Comparison of ENCODE assay signal across 11 cellular contexts in the genomic region with DNA sequence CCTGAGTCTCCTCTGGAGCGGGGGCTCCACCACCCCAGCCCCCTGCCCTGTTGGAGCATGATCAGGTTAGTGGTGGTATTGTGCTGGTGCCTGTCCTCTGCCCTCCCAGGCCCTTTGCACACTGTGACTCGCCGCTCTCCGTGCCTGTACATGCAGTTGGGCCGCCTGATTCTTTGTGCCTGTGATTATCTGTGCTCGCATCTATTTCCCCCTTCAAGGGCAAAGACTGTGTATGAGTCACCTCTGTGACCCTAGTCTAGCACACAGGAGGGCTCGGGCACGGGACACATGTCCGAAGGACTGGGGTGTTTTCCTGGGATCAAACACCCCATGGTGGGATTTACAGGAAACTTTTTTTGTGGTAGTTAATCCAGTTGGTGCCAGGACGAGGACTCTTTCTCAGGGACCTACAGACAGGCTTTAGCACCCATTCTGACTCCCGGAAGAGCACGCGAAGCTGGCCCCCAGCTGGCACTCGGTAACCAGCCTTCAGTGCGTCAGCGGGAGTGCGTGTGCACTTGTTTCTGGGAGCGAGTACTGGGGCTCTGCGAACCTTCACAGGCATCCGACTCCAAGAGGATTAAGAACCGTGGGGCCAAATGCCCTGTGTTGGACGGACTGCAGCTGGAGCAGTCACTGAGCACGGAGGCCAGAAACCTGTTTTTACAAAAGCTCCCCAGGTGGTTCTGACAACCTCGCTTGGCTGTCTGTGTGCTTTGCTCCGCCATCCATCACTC. TPM values are rescaled to one million over a fixed set of nuclear protein-coding genes. Genes with fewer than 3 reads are reported as not detected.
DNase-seq lines count a peak whose midpoint lies in the region; ATAC-seq and TF ChIP-seq lines count a peak whose summit lies in the region.
"Had no signal": no experiment of that assay in that cellular context is flagged by ENCODE, and none has a peak within 500 bp of the region (broad histone marks: within the 10 kb centered on the region; RNA-seq: fewer than 3 reads in every experiment).

No MANE protein-coding gene starts in this region.

- DNase-seq in G401 (ENCODE audit: low spot score) (peak; percentile 82), adipocyte (ENCODE audit: low read depth) (no peak), foreskin keratinocyte (peak in 1 of 2 donors; percentile 57), renal cortical epithelial cell (ENCODE audit: low read depth) (peak; percentile 32), kidney glomerular epithelial cell (lab: John Stamatoyannopoulos, UW) (no peak)
- DNase-seq: activated gamma-delta T cell, mucosa of descending colon had no signal

- ATAC-seq in foreskin keratinocyte (peak; percentile 34), GM18505 (IDR thresholded peaks at IDR 0.05; ENCODE audit: unreplicated experiment) (no peak), GM21576 (IDR thresholded peaks at IDR 0.05; ENCODE audit: unreplicated experiment) (no peak), HG03442 (IDR thresholded peaks at IDR 0.05; ENCODE audit: unreplicated experiment) (no peak)
- ATAC-seq: mucosa of descending colon had no signal

- in situ Hi-C loops in G401 (cut with HindIII; ENCODE audit: low sequenced_read_pairs) = no loop called here

- H3K4me1 ChIP-seq in adipocyte (ENCODE audit: control insufficient read depth, insufficient read depth, low read length) (peaks cover 49% of the 10 kb centered on the region), foreskin keratinocyte (peaks cover 9% of the 10 kb centered on the region)

- no peak overlapping the region for H3K4me3 ChIP-seq in adipocyte (ENCODE audit: low read length)
- H3K4me3 ChIP-seq: mucosa of descending colon had no signal

- no peaks in the 10 kb centered on the region for H3K9me3 ChIP-seq in adipocyte (ENCODE audit: control insufficient read depth, low read length)
- H3K9me3 ChIP-seq: mucosa of descending colon had no signal

- H3K9ac ChIP-seq in adipocyte (ENCODE audit: low read length) = peak overlapping the region; percentile 63

- H3K36me3 ChIP-seq in adipocyte (ENCODE audit: control insufficient read depth, insufficient read depth, low read length, severe bottlenecking) = no peaks in the 10 kb centered on the region

- TF ChIP-seq POLR2A in GM18505 (IDR thresholded peaks at IDR 0.05; ENCODE audit: borderline replicate concordance, extremely low read depth, insufficient read depth, insufficient read length) = no peak

- H3K27me3 ChIP-seq in adipocyte (replicated peaks; ENCODE audit: control insufficient read depth, insufficient read depth, low read length) (no peaks in the 10 kb centered on the region), foreskin keratinocyte (no peaks in the 10 kb centered on the region)

- TF ChIP-seq CTCF in foreskin keratinocyte (conservative IDR thresholded peaks at IDR 0.05) = no peak

- no peak overlapping the region for H3K27ac ChIP-seq in foreskin keratinocyte
- H3K27ac ChIP-seq: VCaP had no signal

RNA-seq across cellular contexts. Expression of gene PPP1R37, which starts 6.7 kb away (rescaled TPM):
- 28.6 and 42.6 TPM in 2 replicates for total RNA-seq in G401 (2014; rRNA removed; shearing (Covaris generic))
- total RNA-seq in foreskin keratinocyte = 20.9 and 21.8 TPM in 2 replicates
- polyA plus RNA-seq in foreskin keratinocyte = 16.6 and 17.5 TPM in 2 replicates
- total RNA-seq in renal cortical epithelial cell = 35.6 and 37.1 TPM in 2 replicates

RNA-seq across cellular contexts. Expression of gene GEMIN7, which starts 20.6 kb away (rescaled TPM):
- 93.1 and 100 TPM in 2 replicates for total RNA-seq in G401 (2014; rRNA removed; shearing (Covaris generic))
- total RNA-seq in foreskin keratinocyte (34.9 and 37.8 TPM in 2 replicates), renal cortical epithelial cell (21.5 and 51.4 TPM in 2 replicates)
- 63.9 and 70.8 TPM in 2 replicates for polyA plus RNA-seq in foreskin keratinocyte

RNA-seq across cellular contexts. Expression of gene ZNF296, which starts 23.4 kb away (rescaled TPM):
- total RNA-seq in G401 (2014; rRNA removed; shearing (Covaris generic)) = not detected in 2 replicates
- total RNA-seq in foreskin keratinocyte (2.5 TPM in 2 replicates), renal cortical epithelial cell (0.65 TPM in 1 of 2 replicates, not detected in the other)
- polyA plus RNA-seq in foreskin keratinocyte = 5.5 and 5.8 TPM in 2 replicates

Comparison
In these comparisons a context has a peak if more than half of its experiments do, and no peak if none do; other contexts are left out.
1. DNase-seq: peak in G401 (single experiment) and renal cortical epithelial cell (single experiment); none in adipocyte (single experiment) and kidney glomerular epithelial cell (single experiment).